Comparison of ENCODE assay signal across 8 cellular contexts in the genomic region with DNA sequence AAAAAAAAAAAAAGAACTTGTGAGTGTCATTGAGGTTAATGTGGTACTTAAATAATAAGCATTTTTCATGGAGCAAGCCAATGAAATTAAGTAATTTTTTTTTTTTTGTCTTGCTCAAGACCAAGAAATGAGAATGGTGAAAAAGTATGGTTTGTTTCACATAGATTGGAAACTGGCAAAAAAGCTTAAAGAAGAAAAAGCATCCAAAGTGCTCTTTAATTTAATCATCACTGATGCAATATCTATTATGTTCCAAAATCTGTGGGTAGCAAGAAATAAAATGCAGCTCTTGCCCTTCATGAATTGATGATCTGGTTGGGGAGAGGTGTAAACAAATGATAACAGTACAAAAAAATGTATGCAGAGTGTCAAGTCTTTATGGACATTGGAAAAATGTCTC.
"Had no signal": no experiment of that assay in that cellular context is flagged by ENCODE, and none has a peak within 500 bp of the region (broad histone marks: within the 10 kb centered on the region; RNA-seq: fewer than 3 reads in every experiment).

No MANE protein-coding gene starts in this region.

- H3K4me3 ChIP-seq: GM12878 had no signal

- ATAC-seq: GM12878 had no signal

- FAIRE-seq: G401.6, GM12878, GM12891, GM12892, GM18507, GM19239 had no signal

- DNase-seq: GDM1, GF-D8 had no signal
